1 cellular context compared by ENCODE assay signal in genomic region chr2:152548996-152549395, GRCh38.
TF ChIP-seq lines count a peak whose summit lies in the region.

No MANE protein-coding gene starts in this region.

TF ChIP-seq in IMR-90, 13 proteins besides CTCF, POLR2A, EP300 and RAD21 (continued from another document):
- TF ChIP-seq ELK1 (IDR thresholded peaks at IDR 0.05; ENCODE audit: borderline replicate concordance, low read depth, low read length) (no peak), CEBPB (IDR thresholded peaks at IDR 0.05; ENCODE audit: low read depth, low read length) (no peak), MAZ (IDR thresholded peaks at IDR 0.05; ENCODE audit: borderline replicate concordance, low read depth, low read length) (no peak), RCOR1 (IDR thresholded peaks at IDR 0.05; ENCODE audit: insufficient replicate concordance, low read length) (no peak), FOS (IDR thresholded peaks at IDR 0.05; ENCODE audit: low read depth, low read length) (no peak), MAFK (IDR thresholded peaks at IDR 0.05; ENCODE audit: low read depth, low read length) (no peak)
TF ChIP-seq in IMR-90: peak in this region for 0.
